ENCODE assay signal across 8 cellular contexts in the genomic region with DNA sequence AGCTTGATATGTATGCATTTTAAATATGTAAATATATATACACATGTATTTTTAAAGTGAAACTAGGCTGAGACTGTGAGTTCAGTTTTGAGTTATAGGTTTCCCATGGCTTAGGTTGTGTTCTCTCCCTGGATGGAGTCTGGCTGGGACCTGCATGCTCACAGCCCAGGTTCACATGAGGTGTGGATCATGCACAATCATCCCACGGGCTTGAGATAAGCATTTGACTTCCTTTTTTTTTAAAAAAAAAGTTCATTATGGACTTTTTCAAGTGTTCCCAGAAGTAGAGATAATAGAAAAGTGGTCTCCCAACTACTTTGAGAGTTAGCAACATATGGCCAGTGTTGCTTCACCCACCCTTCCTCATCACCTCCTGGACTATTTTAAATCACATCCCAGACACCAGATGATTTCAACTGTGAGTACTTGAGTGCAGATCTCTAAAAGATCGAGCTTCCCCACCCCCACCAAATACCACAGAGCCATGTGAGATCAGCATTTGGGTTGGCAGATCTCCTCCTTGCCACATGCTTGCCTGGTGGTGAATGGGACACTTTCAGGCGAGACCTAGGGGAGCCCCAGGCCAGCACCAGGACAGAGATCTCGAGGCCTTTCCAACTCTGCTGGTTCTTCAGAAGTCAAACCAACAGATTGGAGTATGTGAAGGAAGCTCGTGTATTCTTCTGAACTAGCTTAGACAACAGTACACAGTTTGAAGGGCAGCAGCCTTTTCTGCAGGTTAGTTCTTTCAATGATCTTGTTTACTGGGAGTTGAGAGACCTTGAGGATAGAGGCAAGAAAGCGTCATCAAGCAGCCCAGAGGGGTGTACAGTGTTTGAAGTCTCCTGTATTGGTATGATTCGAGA. TPM values are rescaled to one million over a fixed set of nuclear protein-coding genes. Genes with fewer than 3 reads are reported as not detected.
DNase-seq lines count a peak whose midpoint lies in the region; ATAC-seq and TF ChIP-seq lines count a peak whose summit lies in the region.

No MANE protein-coding gene starts in this region.

- TF ChIP-seq CTCF in activated CD8-positive, alpha-beta T cell treated with anti-CD3 and anti-CD28 coated beads for 36 hours (IDR thresholded peaks at IDR 0.05), result no peak
- no peak for TF ChIP-seq CTCF in type B pancreatic cell (conservative IDR thresholded peaks at IDR 0.05)

- CTCF ChIA-PET in activated CD8-positive, alpha-beta T cell treated with anti-CD3 and anti-CD28 coated beads for 36 hours (lab: Charles Lee), result interaction anchor here (0.7 to 2.1 kb wide), 7 partner anchors 9 to 60 kb away, joined by 3 to 9 read pairs (median 5); no protein-coding TSS in a partner anchor

- H3K36me3 Mint-ChIP-seq in activated CD8-positive, alpha-beta T cell treated with anti-CD3 and anti-CD28 coated beads for 36 hours (ENCODE audit: low read depth), result peaks cover 39% of the 10 kb centered on the region
- peaks cover 28% of the 10 kb centered on the region for H3K36me3 Mint-ChIP-seq in type B pancreatic cell

- H3K4me3 Mint-ChIP-seq in activated CD8-positive, alpha-beta T cell treated with anti-CD3 and anti-CD28 coated beads for 36 hours, result no peak overlapping the region
- no peak overlapping the region for H3K4me3 Mint-ChIP-seq in type B pancreatic cell

- ATAC-seq in Right ventricle myocardium inferior (peak; percentile 56), left ventricle myocardium superior (peak; percentile 58)
- ATAC-seq in activated CD8-positive, alpha-beta T cell treated with anti-CD3 and anti-CD28 coated beads for 36 hours, result peak; percentile 22

- H3K27me3 Mint-ChIP-seq in activated CD8-positive, alpha-beta T cell treated with anti-CD3 and anti-CD28 coated beads for 36 hours, result no peaks in the 10 kb centered on the region
- H3K27me3 Mint-ChIP-seq in type B pancreatic cell, result no peaks in the 10 kb centered on the region

- POLR2A ChIA-PET in activated CD8-positive, alpha-beta T cell treated with anti-CD3 and anti-CD28 coated beads for 36 hours (lab: Charles Lee), result interaction anchor here (0.6 to 3.5 kb wide), 10 partner anchors 8 to 222 kb away, joined by 3 to 21 read pairs (median 4); partner anchors contain the start of gene MED15

- H3K4me1 Mint-ChIP-seq in activated CD8-positive, alpha-beta T cell treated with anti-CD3 and anti-CD28 coated beads for 36 hours (ENCODE audit: low read depth), result peaks cover 72% of the 10 kb centered on the region
- H3K4me1 Mint-ChIP-seq in type B pancreatic cell (ENCODE audit: unreplicated experiment), result peaks cover 36% of the 10 kb centered on the region

- H3K27ac Mint-ChIP-seq in activated CD8-positive, alpha-beta T cell treated with anti-CD3 and anti-CD28 coated beads for 36 hours, result peak overlapping the region; percentile 75
- H3K27ac Mint-ChIP-seq in type B pancreatic cell, result peak overlapping the region; percentile 59

- intact Hi-C loops in Right ventricle myocardium inferior (cut with DNase I), result no loop called here
- intact Hi-C loops in cardiac septum (cut with DNase I), result no loop called here
- intact Hi-C loops in activated CD8-positive, alpha-beta T cell treated with anti-CD3 and anti-CD28 coated beads for 36 hours (cut with micrococcal nuclease), result no loop called here
- intact Hi-C loops in left ventricle myocardium superior (cut with micrococcal nuclease), result no loop called here

- no peak for DNase-seq in Right ventricle myocardium inferior (ENCODE audit: missing footprints)
- DNase-seq in cardiac septum (ENCODE audit: low spot score), result no peak
- peak; percentile 62 for DNase-seq in activated CD8-positive, alpha-beta T cell treated with anti-CD3 and anti-CD28 coated beads for 36 hours
- DNase-seq in left ventricle myocardium superior, result no peak
- no peak for DNase-seq in type B pancreatic cell (ENCODE audit: extremely low spot score, unreplicated experiment)
- DNase-seq in cortex of kidney (lab: John Stamatoyannopoulos, UW), result no peak
- no peak for DNase-seq in cerebellum (ENCODE audit: low spot score)
- no peak for DNase-seq in NCI-H2196 treated with DMSO at 0.1 percent for 48 hours (lab: John Stamatoyannopoulos, UW; ENCODE audit: unreplicated experiment)

- H3K9me3 Mint-ChIP-seq in activated CD8-positive, alpha-beta T cell treated with anti-CD3 and anti-CD28 coated beads for 36 hours, result no peaks in the 10 kb centered on the region
- H3K9me3 Mint-ChIP-seq in type B pancreatic cell, result no peaks in the 10 kb centered on the region

RNA-seq across cellular contexts. Expression of gene MED15, which starts 15.9 kb away (rescaled TPM):
- total RNA-seq in Right ventricle myocardium inferior (38.1 TPM), cardiac septum (43.9 TPM), left ventricle myocardium superior (51.0 TPM), type B pancreatic cell (ENCODE audit: low replicate concordance) (90.8 and 121 TPM in 2 replicates), cerebellum (36.7 TPM)
- total RNA-seq in activated CD8-positive, alpha-beta T cell treated with anti-CD3 and anti-CD28 coated beads for 36 hours, result 100 to 1,000 TPM; 110 to 118 TPM

RNA-seq across cellular contexts. Expression of gene KLHL22, which starts 27.8 kb away (rescaled TPM):
- 12.4 TPM for total RNA-seq in Right ventricle myocardium inferior
- 16.8 TPM for total RNA-seq in cardiac septum
- 10 to 100 TPM; 16.3 to 17.9 TPM for total RNA-seq in activated CD8-positive, alpha-beta T cell treated with anti-CD3 and anti-CD28 coated beads for 36 hours
- 14.2 TPM for total RNA-seq in left ventricle myocardium superior
- 34.3 and 38.8 TPM in 2 replicates for total RNA-seq in type B pancreatic cell (ENCODE audit: low replicate concordance)
- 53.0 TPM for total RNA-seq in cerebellum
